Comparison of ENCODE assay signal across 1 cellular context in the genomic region with DNA sequence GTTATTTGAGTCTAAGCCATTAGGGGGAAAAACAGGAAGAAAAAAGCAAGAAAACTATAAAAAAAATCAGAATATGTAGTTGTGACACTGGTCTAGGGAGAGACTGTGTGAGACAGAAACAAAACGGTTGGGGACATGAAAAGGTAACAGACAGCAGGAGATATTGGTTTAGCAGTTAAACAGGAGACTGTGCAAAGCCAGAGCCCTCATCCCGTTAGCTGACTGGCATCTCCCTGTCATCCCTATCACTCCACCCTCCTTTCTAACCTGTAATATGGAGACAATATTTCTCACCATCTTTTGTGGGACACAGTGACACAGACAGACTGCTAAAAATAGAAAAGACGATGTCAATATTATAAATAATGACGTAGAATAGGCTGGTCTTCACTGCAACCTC.
TF ChIP-seq lines count a peak whose summit lies in the region.

No MANE protein-coding gene starts in this region.

TF ChIP-seq in HepG2, 621 proteins besides CTCF, POLR2A, EP300 and RAD21 (continued from another document):
- no peak for TF ChIP-seq TBX3 (IDR thresholded peaks at IDR 0.05; ENCODE audit: borderline replicate concordance)
- no peak for TF ChIP-seq ZFP62 (CRISPR knock-in tag; IDR thresholded peaks at IDR 0.05)
